Comparison of ENCODE assay signal across 24 cellular contexts in genomic region chr15:71974211-71974610, GRCh38.
"Had no signal": no experiment of that assay in that cellular context is flagged by ENCODE, and none has a peak within 500 bp of the region (broad histone marks: within the 10 kb centered on the region; RNA-seq: fewer than 3 reads in every experiment).

No MANE protein-coding gene starts in this region.

- H3K9me3 Mint-ChIP-seq: effector memory CD8-positive, alpha-beta T cell; natural killer cell; stimulated activated memory B cell treated with anti-CD40 and anti-IgM and Interleukin-4, amounts not matched to agents 10 μg/mL and 1 μg/mL and 100 μg/mL, for 72 hours had no signal

- H3K4me1 Mint-ChIP-seq: natural killer cell; stimulated activated memory B cell treated with anti-CD40 and anti-IgM and Interleukin-4, amounts not matched to agents 10 μg/mL and 1 μg/mL and 100 μg/mL, for 72 hours had no signal

- H3K27ac ChIP-seq: gastrocnemius medialis, ovary, psoas muscle, sigmoid colon, spleen, testis, tibial artery, upper lobe of right lung, uterus had no signal

- H3K4me3 Mint-ChIP-seq: effector memory CD8-positive, alpha-beta T cell; natural killer cell; stimulated activated memory B cell treated with anti-CD40 and anti-IgM and Interleukin-4, amounts not matched to agents 10 μg/mL and 1 μg/mL and 100 μg/mL, for 72 hours had no signal

- DNase-seq: cortex of kidney; effector memory CD8-positive, alpha-beta T cell; foreskin fibroblast; gastrocnemius medialis; head of caudate nucleus; kidney; mesendoderm; natural killer cell; occipital lobe; ovary; posterior cingulate gyrus; psoas muscle; right cardiac atrium; sigmoid colon; spleen; stimulated activated CD4-positive, alpha-beta T cell treated with anti-CD3 and anti-CD28 coated beads, Interleukin-4, amount 100 ng/mL, for 4 hours; stimulated activated naive CD8-positive, alpha-beta T cell treated with anti-CD3 and anti-CD28 coated beads, Interleukin-15, Interleukin-2, amounts not matched to agents 100 U/mL and 50 U/mL, for 24 hours; substantia nigra; testis; tibial artery; upper lobe of right lung; uterus had no signal

- H3K27ac Mint-ChIP-seq: effector memory CD8-positive, alpha-beta T cell; natural killer cell; stimulated activated memory B cell treated with anti-CD40 and anti-IgM and Interleukin-4, amounts not matched to agents 10 μg/mL and 1 μg/mL and 100 μg/mL, for 72 hours had no signal

- H3K27me3 Mint-ChIP-seq: effector memory CD8-positive, alpha-beta T cell; stimulated activated memory B cell treated with anti-CD40 and anti-IgM and Interleukin-4, amounts not matched to agents 10 μg/mL and 1 μg/mL and 100 μg/mL, for 72 hours had no signal

- ATAC-seq: effector memory CD8-positive, alpha-beta T cell; gastrocnemius medialis; left lobe of liver; natural killer cell; psoas muscle; right cardiac atrium; stimulated activated memory B cell treated with anti-CD40 and anti-IgM and Interleukin-4, amounts not matched to agents 10 μg/mL and 1 μg/mL and 100 μg/mL, for 72 hours; stimulated activated naive CD8-positive, alpha-beta T cell treated with anti-CD3 and anti-CD28 coated beads, Interleukin-15, Interleukin-2, amounts not matched to agents 100 U/mL and 50 U/mL, for 24 hours; upper lobe of right lung had no signal

- H3K36me3 Mint-ChIP-seq: natural killer cell had no signal
